ENCODE assay signal across 19 cellular contexts in genomic region chrX:3526749-3527148, GRCh38.
DNase-seq lines count a peak whose midpoint lies in the region; ATAC-seq and TF ChIP-seq lines count a peak whose summit lies in the region.
"Had no signal": no experiment of that assay in that cellular context is flagged by ENCODE, and none has a peak within 500 bp of the region (broad histone marks: within the 10 kb centered on the region; RNA-seq: fewer than 3 reads in every experiment).

No MANE protein-coding gene starts in this region.

- H3K9me3 ChIP-seq in SK-N-SH (no peaks in the 10 kb centered on the region; the same call in 1 of the 2 replicates), mesenchymal stem cell (ENCODE audit: control insufficient read depth, low read length) (no peaks in the 10 kb centered on the region), ascending aorta (no peaks in the 10 kb centered on the region)
- H3K9me3 ChIP-seq: BLaER1, MG63 had no signal

- H2BK15ac ChIP-seq in mesenchymal stem cell (ENCODE audit: low read depth, poor library complexity, severe bottlenecking), result no peak overlapping the region

- H4K20me1 ChIP-seq in SK-N-SH (ENCODE audit: insufficient read depth), result no peaks in the 10 kb centered on the region
- H4K20me1 ChIP-seq: BLaER1 had no signal

- no peak overlapping the region for H3K4me3 Mint-ChIP-seq in stimulated activated naive CD8-positive, alpha-beta T cell treated with anti-CD3 and anti-CD28 coated beads, Interleukin-15, amount 100 ng/mL, for 72 hours
- H3K4me3 Mint-ChIP-seq: CD8-positive, alpha-beta T cell had no signal

- H2BK120ac ChIP-seq in mesenchymal stem cell (ENCODE audit: low read depth, low read length), result no peak overlapping the region

- no peak overlapping the region for H4K8ac ChIP-seq in mesenchymal stem cell (ENCODE audit: low read length)

- H3K79me2 ChIP-seq in SK-N-SH (ENCODE audit: insufficient read depth), result no peaks in the 10 kb centered on the region

- H4K91ac ChIP-seq in mesenchymal stem cell (ENCODE audit: low read length), result no peak overlapping the region

- no peaks in the 10 kb centered on the region for H3K9me3 Mint-ChIP-seq in stimulated activated naive CD8-positive, alpha-beta T cell treated with anti-CD3 and anti-CD28 coated beads, Interleukin-15, amount 100 ng/mL, for 72 hours
- H3K9me3 Mint-ChIP-seq: CD8-positive, alpha-beta T cell had no signal

- intact Hi-C loops in ascending aorta (cut with DNase I), result no loop called here

- no peak overlapping the region for H2AK5ac ChIP-seq in mesenchymal stem cell (ENCODE audit: low read length, severe bottlenecking)

- no peak overlapping the region for H3K4me3 ChIP-seq in SK-N-SH (ENCODE audit: low read depth in 2 of 2, low read length in 1 of 2)
- no peak overlapping the region for H3K4me3 ChIP-seq in cardiac fibroblast (replicated peaks in 1 of 2; ENCODE audit: low read depth in 2 of 2, low read length in 2 of 2)
- H3K4me3 ChIP-seq in mesenchymal stem cell (ENCODE audit: insufficient read depth in 1 of 2, low read depth in 1 of 2, low read length in 2 of 2), result no peak overlapping the region
- H3K4me3 ChIP-seq in ascending aorta, result no peak overlapping the region
- H3K4me3 ChIP-seq: BLaER1, GM12878, MG63 had no signal

- no peaks in the 10 kb centered on the region for H3K79me1 ChIP-seq in mesenchymal stem cell (replicated peaks; ENCODE audit: low read length, poor library complexity, severe bottlenecking)

- POLR2A ChIA-PET in SK-N-SH (lab: Yijun Ruan, JAX), result no interaction called here

- H3K18ac ChIP-seq in mesenchymal stem cell (ENCODE audit: low read depth in 1 of 2, low read length in 2 of 2), result no peak overlapping the region

- H3K4me2 ChIP-seq in SK-N-SH (no peak overlapping the region; the same call in 1 of the 2 replicates), mesenchymal stem cell (ENCODE audit: low read length, poor library complexity, severe bottlenecking) (no peak overlapping the region)
- H3K4me2 ChIP-seq: BLaER1 had no signal

- H3K4ac ChIP-seq in mesenchymal stem cell (ENCODE audit: low read depth in 1 of 2, low read length in 2 of 2), result no peak overlapping the region

- H3K27me3 Mint-ChIP-seq in stimulated activated naive CD8-positive, alpha-beta T cell treated with anti-CD3 and anti-CD28 coated beads, Interleukin-15, amount 100 ng/mL, for 72 hours, result no peaks in the 10 kb centered on the region

- no peak overlapping the region for H3K14ac ChIP-seq in mesenchymal stem cell (ENCODE audit: low read length in 2 of 2)

- H3K9ac ChIP-seq in SK-N-SH (0 out of 2 replicates have a peak overlapping the region, but pooled peaks have one; percentile 30), mesenchymal stem cell (ENCODE audit: low read length) (peak overlapping the region; percentile 79)
- H3K9ac ChIP-seq: BLaER1 had no signal

- no peak overlapping the region for H2BK12ac ChIP-seq in mesenchymal stem cell (ENCODE audit: low read length in 2 of 2)

- no peak for ATAC-seq in SK-N-SH treated with all-trans-retinoic acid at 6 μM for 48 hours
- ATAC-seq in stimulated activated naive CD8-positive, alpha-beta T cell treated with anti-CD3 and anti-CD28 coated beads, Interleukin-15, amount 100 ng/mL, for 72 hours, result no peak
- no peak for ATAC-seq in HG03460 (IDR thresholded peaks at IDR 0.05; ENCODE audit: unreplicated experiment)
- ATAC-seq: CD8-positive, alpha-beta T cell; GM12878; HCT116; Right ventricle myocardium inferior had no signal

- no peak overlapping the region for H2BK5ac ChIP-seq in mesenchymal stem cell (ENCODE audit: low read depth, low read length, poor library complexity, severe bottlenecking)

- peak overlapping the region in 1 of 2 experiments; percentile 62; a peak in 2 of 4 replicates for H3K27ac ChIP-seq in SK-N-SH (ENCODE audit: low read depth in 2 of 2, low read length in 1 of 2)
- H3K27ac ChIP-seq in mesenchymal stem cell (ENCODE audit: low read length, poor library complexity, severe bottlenecking), result no peak overlapping the region
- no peak overlapping the region for H3K27ac ChIP-seq in ascending aorta
- H3K27ac ChIP-seq: 22Rv1, BLaER1 had no signal

- 18% methylated on average over 2 of the region's 2 CpGs for WGBS in SK-N-SH (ENCODE audit: low lambda C conversion rate)
- WGBS in mesenchymal stem cell, result 86% methylated on average over 1 of the region's 2 CpGs

- CTCF ChIA-PET in SK-N-SH (lab: Yijun Ruan, JAX), result no interaction called here

- H3K23ac ChIP-seq in mesenchymal stem cell (ENCODE audit: low read length in 2 of 2), result no peak overlapping the region

- H3K27me3 ChIP-seq in SK-N-SH (ENCODE audit: insufficient read depth) (no peaks in the 10 kb centered on the region), mesenchymal stem cell (ENCODE audit: control insufficient read depth in 1 of 2, insufficient read depth in 1 of 2, low read length in 2 of 2) (no peaks in the 10 kb centered on the region), ascending aorta (no peaks in the 10 kb centered on the region)
- H3K27me3 ChIP-seq: BLaER1, MG63 had no signal

- TF ChIP-seq EP300 in SK-N-SH (IDR thresholded peaks at IDR 0.05; ENCODE audit: borderline replicate concordance in 1 of 2, low read depth in 1 of 2, low read length in 1 of 2), result no peak

- H3K36me3 ChIP-seq in SK-N-SH (replicated peaks in 1 of 2; ENCODE audit: control insufficient read depth in 1 of 2, insufficient read depth in 2 of 2, low read length in 1 of 2), result no peaks in the 10 kb centered on the region
- no peaks in the 10 kb centered on the region for H3K36me3 ChIP-seq in mesenchymal stem cell (ENCODE audit: control insufficient read depth in 1 of 2, insufficient read depth in 2 of 2, low read depth in 1 of 2, low read length in 2 of 2)
- H3K36me3 ChIP-seq in ascending aorta, result no peaks in the 10 kb centered on the region
- H3K36me3 ChIP-seq: BLaER1, MG63 had no signal

- no peak overlapping the region for H2AFZ ChIP-seq in SK-N-SH (ENCODE audit: low read depth)
- H2AFZ ChIP-seq in mesenchymal stem cell (ENCODE audit: low read depth, low read length), result no peak overlapping the region

- no peaks in the 10 kb centered on the region for H3K4me1 Mint-ChIP-seq in stimulated activated naive CD8-positive, alpha-beta T cell treated with anti-CD3 and anti-CD28 coated beads, Interleukin-15, amount 100 ng/mL, for 72 hours

- TF ChIP-seq CTCF in SK-N-SH (IDR thresholded peaks at IDR 0.05), result no peak
- no peak for TF ChIP-seq CTCF in cardiac fibroblast (IDR thresholded peaks at IDR 0.05; ENCODE audit: low read depth, low read length)
- no peak for TF ChIP-seq CTCF in ascending aorta (IDR thresholded peaks at IDR 0.05)

- H3K4me1 ChIP-seq in SK-N-SH (ENCODE audit: control insufficient read depth in 1 of 2, insufficient read depth in 2 of 2, low read depth in 1 of 2, low read length in 1 of 2), result no peaks in the 10 kb centered on the region
- no peaks in the 10 kb centered on the region for H3K4me1 ChIP-seq in mesenchymal stem cell (ENCODE audit: control insufficient read depth, insufficient read depth, low read depth, low read length)
- no peaks in the 10 kb centered on the region for H3K4me1 ChIP-seq in ascending aorta

- no peak for TF ChIP-seq RAD21 in SK-N-SH (IDR thresholded peaks at IDR 0.05; ENCODE audit: low read length)

- DNase-seq in SK-N-SH (no peak), cardiac fibroblast (ENCODE audit: low read depth in 2 of 2) (peak; percentile 14 to 22), mesenchymal stem cell (no peak), iPS-NIHi11 (ENCODE audit: low spot score) (no peak), ascending aorta (ENCODE audit: low spot score in 2 of 2) (no peak)
- no peak for DNase-seq in stimulated activated naive CD8-positive, alpha-beta T cell treated with anti-CD3 and anti-CD28 coated beads, Interleukin-15, amount 100 ng/mL, for 72 hours
- DNase-seq: CD8-positive, alpha-beta T cell; KG1; MG63; NCI-H1092; NCI-H146; NCI-H510A treated with DMSO at 0.1 percent for 48 hours had no signal

- H3K9me2 ChIP-seq in SK-N-SH, result no peaks in the 10 kb centered on the region

- peaks cover under 1% of the 10 kb centered on the region for H3F3A ChIP-seq in SK-N-SH (replicated peaks; ENCODE audit: insufficient read depth)

- H3K27ac Mint-ChIP-seq in stimulated activated naive CD8-positive, alpha-beta T cell treated with anti-CD3 and anti-CD28 coated beads, Interleukin-15, amount 100 ng/mL, for 72 hours, result no peak overlapping the region
- H3K27ac Mint-ChIP-seq: CD8-positive, alpha-beta T cell had no signal

TF ChIP-seq in SK-N-SH, 30 proteins besides CTCF, POLR2A, EP300 and RAD21 (continues in another document):
- TF ChIP-seq SIN3A (IDR thresholded peaks at IDR 0.05; ENCODE audit: borderline replicate concordance, low read depth, low read length) (no peak), MXI1 (IDR thresholded peaks at IDR 0.05; ENCODE audit: low read depth, low read length) (no peak), FOSL2 (IDR thresholded peaks at IDR 0.05; ENCODE audit: borderline replicate concordance, low read depth) (no peak)

TF ChIP-seq in SK-N-SH treated with all-trans-retinoic acid at 6 μM for 48 hours, 23 proteins besides CTCF, POLR2A, EP300 and RAD21:
- no peak for TF ChIP-seq ZC3H10 (CRISPR knock-in tag; IDR thresholded peaks at IDR 0.05)

Comparison
In these comparisons a context has a peak if more than half of its experiments do, and no peak if none do; other contexts are left out.
1. DNase-seq: peak in cardiac fibroblast (2 of 2); none in SK-N-SH (single experiment), mesenchymal stem cell (single experiment), stimulated activated naive CD8-positive, alpha-beta T cell treated with anti-CD3 and anti-CD28 coated beads, Interleukin-15, amount 100 ng/mL, for 72 hours (0 of 2), iPS-NIHi11 (single experiment) and ascending aorta (0 of 2).